ENCODE assay signal across 8 cellular contexts in the genomic region with DNA sequence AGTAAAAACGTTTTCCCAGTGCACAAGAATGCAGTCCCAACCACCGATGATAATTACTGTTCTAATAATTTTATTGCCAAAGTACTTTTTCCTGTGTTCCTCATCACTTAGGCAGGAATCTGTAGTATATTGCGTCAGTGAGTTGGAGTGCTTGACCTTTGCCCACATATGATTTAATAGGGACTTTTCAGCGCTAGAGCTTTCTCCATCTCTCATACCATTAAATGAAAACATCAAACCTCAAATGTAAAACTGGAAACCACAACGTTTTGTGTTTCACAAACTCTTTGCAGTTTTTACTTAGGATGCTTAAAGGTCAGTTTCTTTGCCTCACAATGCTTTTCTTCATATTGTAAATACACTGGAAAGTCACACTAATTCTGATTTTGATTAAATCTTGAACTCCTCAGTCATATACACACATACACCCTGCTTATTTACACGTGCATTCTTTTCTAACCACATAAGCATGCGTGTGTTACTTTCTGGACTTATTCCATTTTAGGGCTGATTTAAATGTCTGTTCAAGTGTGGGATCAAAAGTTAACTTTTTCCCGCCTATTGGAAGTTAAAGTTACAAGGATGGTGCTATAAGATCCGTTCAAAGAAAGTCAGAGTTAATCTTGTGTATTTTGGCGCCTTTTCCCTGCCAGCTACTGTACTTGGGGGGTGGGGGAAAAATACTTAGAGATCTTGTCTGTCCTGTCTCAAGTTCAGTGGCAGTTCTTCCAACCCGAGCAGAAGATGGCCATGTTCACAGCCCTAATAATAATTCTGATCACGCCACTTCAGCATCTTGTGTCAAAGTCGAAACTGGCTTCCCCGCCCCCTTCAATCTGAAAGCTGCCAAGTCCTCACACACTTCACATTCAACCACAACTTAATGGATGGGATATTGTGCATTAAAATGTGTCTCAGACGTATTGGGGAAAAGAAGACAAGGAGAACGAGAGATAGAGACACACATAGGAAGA. TPM values are rescaled to one million over a fixed set of nuclear protein-coding genes. Genes with fewer than 3 reads are reported as not detected.
A peak's percentile ranks its signal among the peaks of the same experiment; 100 is the strongest.
DNase-seq lines count a peak whose midpoint lies in the region; ATAC-seq and TF ChIP-seq lines count a peak whose summit lies in the region.

No MANE protein-coding gene starts in this region.

- no peak for TF ChIP-seq POLR2A in stomach (IDR thresholded peaks at IDR 0.05)

- peak; percentile 29 for DNase-seq in COR-L47 (lab: John Stamatoyannopoulos, UW)
- no peak for DNase-seq in activated T-helper 2 cell treated with anti-CD3 and anti-CD28 coated beads, Interferon-gamma antibody, Interleukin-2, Interleukin-4, amounts not matched to agents 10 μg/mL and 5 μg/mL and 100 μg/mL, durations not matched to agents 14 hours and 24 hours and 36 hours (ENCODE audit: low spot score)
- peak; percentile 43 for DNase-seq in stomach
- DNase-seq in ecto neural progenitor cell (ENCODE audit: low spot score), result no peak

- H3K4me3 ChIP-seq in HUES6 (ENCODE audit: low read depth, low read length) (peak overlapping the region; percentile 90), iPS-18c (ENCODE audit: insufficient read depth, low read depth, low read length) (peak overlapping the region; percentile 79; the same call in 1 of the 2 replicates), stomach (peak overlapping the region; percentile 13 to 75 (median 61))

- H3K4me1 Mint-ChIP-seq in activated T-helper 2 cell treated with anti-CD3 and anti-CD28 coated beads, Interferon-gamma antibody, Interleukin-2, Interleukin-4, amounts not matched to agents 10 μg/mL and 5 μg/mL and 100 μg/mL, durations not matched to agents 14 hours and 24 hours and 36 hours (ENCODE audit: low read depth), result peaks cover 25% of the 10 kb centered on the region

- H3K36me3 ChIP-seq in HUES6 (ENCODE audit: control insufficient read depth, insufficient read depth, low read length) (no peaks in the 10 kb centered on the region), stomach (no peaks in the 10 kb centered on the region)

- no peak for TF ChIP-seq CTCF in stomach (IDR thresholded peaks at IDR 0.05)

- peak overlapping the region; percentile 63 for H3K4me3 Mint-ChIP-seq in activated T-helper 2 cell treated with anti-CD3 and anti-CD28 coated beads, Interferon-gamma antibody, Interleukin-2, Interleukin-4, amounts not matched to agents 10 μg/mL and 5 μg/mL and 100 μg/mL, durations not matched to agents 14 hours and 24 hours and 36 hours (ENCODE audit: low read depth)

- H3K27ac Mint-ChIP-seq in activated T-helper 2 cell treated with anti-CD3 and anti-CD28 coated beads, Interferon-gamma antibody, Interleukin-2, Interleukin-4, amounts not matched to agents 10 μg/mL and 5 μg/mL and 100 μg/mL, durations not matched to agents 14 hours and 24 hours and 36 hours, result no peak overlapping the region

- peaks cover 68% of the 10 kb centered on the region for H3K27me3 Mint-ChIP-seq in activated T-helper 2 cell treated with anti-CD3 and anti-CD28 coated beads, Interferon-gamma antibody, Interleukin-2, Interleukin-4, amounts not matched to agents 10 μg/mL and 5 μg/mL and 100 μg/mL, durations not matched to agents 14 hours and 24 hours and 36 hours (ENCODE audit: low read depth)

- WGBS in stomach, 5 donors, result 9 to 24% (median 13%) methylated on average over 16 of the region's 16 CpGs

- H3K27me3 ChIP-seq in HUES6 (ENCODE audit: control insufficient read depth, insufficient read depth, low read length), result peaks cover 56% of the 10 kb centered on the region
- H3K27me3 ChIP-seq in stomach, result peaks cover 0 to 12% (median 0%) of the 10 kb centered on the region in 3 donors

- ATAC-seq in HG03139 (IDR thresholded peaks at IDR 0.05; ENCODE audit: unreplicated experiment) (no peak), GM19351 (IDR thresholded peaks at IDR 0.05; ENCODE audit: unreplicated experiment) (no peak)

- intact Hi-C loops in activated T-helper 2 cell treated with anti-CD3 and anti-CD28 coated beads, Interferon-gamma antibody, Interleukin-2, Interleukin-4, amounts not matched to agents 10 μg/mL and 5 μg/mL and 100 μg/mL, durations not matched to agents 14 hours and 24 hours and 36 hours (cut with micrococcal nuclease), result loop anchor here (10.0 kb wide), 1 partner anchor 1234 kb away; the partner anchor contains the start of gene CCDC171
- intact Hi-C loops in stomach (cut with DNase I; ENCODE audit: low total_unique reads), result no loop called here

- H3K9me3 Mint-ChIP-seq in activated T-helper 2 cell treated with anti-CD3 and anti-CD28 coated beads, Interferon-gamma antibody, Interleukin-2, Interleukin-4, amounts not matched to agents 10 μg/mL and 5 μg/mL and 100 μg/mL, durations not matched to agents 14 hours and 24 hours and 36 hours, result no peaks in the 10 kb centered on the region

- peaks cover 3% of the 10 kb centered on the region for H3K36me3 Mint-ChIP-seq in activated T-helper 2 cell treated with anti-CD3 and anti-CD28 coated beads, Interferon-gamma antibody, Interleukin-2, Interleukin-4, amounts not matched to agents 10 μg/mL and 5 μg/mL and 100 μg/mL, durations not matched to agents 14 hours and 24 hours and 36 hours (ENCODE audit: low read depth)

- no peak overlapping the region for H3K9ac ChIP-seq in HUES6 (ENCODE audit: low read length)

- H3K9me3 ChIP-seq in HUES6 (ENCODE audit: control insufficient read depth, insufficient read depth, low read depth, low read length) (no peaks in the 10 kb centered on the region), iPS-18c (ENCODE audit: control insufficient read depth, insufficient read depth, low read length) (no peaks in the 10 kb centered on the region), stomach (no peaks in the 10 kb centered on the region)

- H3K27ac ChIP-seq in HUES6 (ENCODE audit: low read depth, low read length) (no peak overlapping the region), stomach (peak overlapping the region; percentile 78 to 99 (median 98))

- no peak for TF ChIP-seq EP300 in stomach (IDR thresholded peaks at IDR 0.05)

- peaks cover 43% of the 10 kb centered on the region for H3K4me1 ChIP-seq in HUES6 (ENCODE audit: control insufficient read depth, insufficient read depth, low read length)
- H3K4me1 ChIP-seq in stomach, result peaks cover 20 to 68% (median 47%) of the 10 kb centered on the region in 4 donors

RNA-seq across cellular contexts. Expression of gene NFIB, which starts 6.6 kb away (rescaled TPM):
- total RNA-seq in activated T-helper 2 cell treated with anti-CD3 and anti-CD28 coated beads, Interferon-gamma antibody, Interleukin-2, Interleukin-4, amounts not matched to agents 10 μg/mL and 5 μg/mL and 100 μg/mL, durations not matched to agents 14 hours and 24 hours and 36 hours, result 0.02 TPM in 1 of 2 replicates, not detected in the other
- 100 to 1,000 TPM in 4 of 5 donors, 10 to 100 TPM in 1; 30.1 to 624 (median 148) TPM for total RNA-seq in stomach
- 1 to 10 TPM; 6.7 to 9.4 (median 7.7) TPM for polyA plus RNA-seq in stomach

Comparison
In these comparisons a context has a peak if more than half of its experiments do, and no peak if none do; other contexts are left out.
1. DNase-seq: peak in COR-L47 (single experiment) and stomach (single experiment); none in activated T-helper 2 cell treated with anti-CD3 and anti-CD28 coated beads, Interferon-gamma antibody, Interleukin-2, Interleukin-4, amounts not matched to agents 10 μg/mL and 5 μg/mL and 100 μg/mL, durations not matched to agents 14 hours and 24 hours and 36 hours (single experiment) and ecto neural progenitor cell (single experiment).
2. RNA of gene NFIB, which starts 6.6 kb away (total RNA-seq): 30.1 to 624 TPM in stomach; 0.02 TPM in activated T-helper 2 cell treated with anti-CD3 and anti-CD28 coated beads, Interferon-gamma antibody, Interleukin-2, Interleukin-4, amounts not matched to agents 10 μg/mL and 5 μg/mL and 100 μg/mL, durations not matched to agents 14 hours and 24 hours and 36 hours; every median in the first group is over 10 times any median in the second.
3. Peak in every context shown above with its lines, with median percentiles within 50 percentile points of each other: H3K4me3 ChIP-seq.